Comparison of ENCODE assay signal across 8 cellular contexts in genomic region chr1:223142795-223143759, GRCh38. TPM values are rescaled to one million over a fixed set of nuclear protein-coding genes. Genes with fewer than 3 reads are reported as not detected.
DNase-seq lines count a peak whose midpoint lies in the region; ATAC-seq, FAIRE-seq and TF ChIP-seq lines count a peak whose summit lies in the region.

TLR5 (minus strand) TSS chr1:223143248; CDS start chr1:223113031, 30,217 bp downstream.

- no peaks in the 10 kb centered on the region for H3K9me3 ChIP-seq in mammary epithelial cell (replicated peaks; ENCODE audit: insufficient read depth, low read length)
- H3K9me3 ChIP-seq in keratinocyte (ENCODE audit: control insufficient read depth, low read depth, low read length): no peaks in the 10 kb centered on the region

- FAIRE-seq in keratinocyte (lab: Jason Lieb, UNC): no peak

- H3K9me1 ChIP-seq in keratinocyte (ENCODE audit: control insufficient read depth, extremely low read depth, insufficient read depth, low read length): no peaks in the 10 kb centered on the region

- H3K9ac ChIP-seq in mammary epithelial cell (ENCODE audit: insufficient read depth, low read length): no peak within 1 kb of the TSS
- H3K9ac ChIP-seq in keratinocyte (ENCODE audit: control insufficient read depth, extremely low read depth, insufficient read depth, low read length): peak within 1 kb of the TSS; percentile 49

- no peaks in the 10 kb centered on the region for H3K79me2 ChIP-seq in mammary epithelial cell (ENCODE audit: insufficient read depth, low read length)
- H3K79me2 ChIP-seq in keratinocyte (ENCODE audit: control insufficient read depth, insufficient read depth, low read length): no peaks in the 10 kb centered on the region

- in situ Hi-C loops in mammary epithelial cell (cut with MboI; ENCODE audit: low sequenced_read_pairs in 2 of 2): no loop called here

- H3K4me1 ChIP-seq in mammary epithelial cell (ENCODE audit: insufficient read depth, low read length): peaks cover 4% of the 10 kb centered on the region
- H3K4me1 ChIP-seq in keratinocyte (ENCODE audit: control insufficient read depth, extremely low read depth, insufficient read depth, low read length): peaks cover 6% of the 10 kb centered on the region

- 29% methylated on average over 27 of the region's 65 CpGs for WGBS in mammary epithelial cell (ENCODE audit: low coverage, missing lambda C conversion rate)

- H3K36me3 ChIP-seq in mammary epithelial cell (ENCODE audit: insufficient read depth, low read length) (no peaks in the 10 kb centered on the region), keratinocyte (ENCODE audit: control insufficient read depth in 2 of 2, extremely low read depth in 1 of 2, insufficient read depth in 2 of 2, low read length in 2 of 2) (no peaks in the 10 kb centered on the region)

- BruUV-seq in mammary epithelial cell (replicated peaks; lab: Mats Ljungman, UMichigan): no TSS peak

- H3K27me3 ChIP-seq in mammary epithelial cell (ENCODE audit: insufficient read depth, low read length) (no peaks in the 10 kb centered on the region), keratinocyte (ENCODE audit: control insufficient read depth, extremely low read depth, insufficient read depth, low read length) (no peaks in the 10 kb centered on the region)

- dilution Hi-C loops in mammary epithelial cell (cut with HindIII; ENCODE audit: low sequenced_read_pairs): no loop called here
- dilution Hi-C loops in keratinocyte (cut with MboI; ENCODE audit: extremely low pct_ligation_motif_present, low sequenced_read_pairs): no loop called here

- DNase-seq in A172 (ENCODE audit: low spot score) (peak; percentile 51), NCI-H2107 (lab: John Stamatoyannopoulos, UW) (peak; percentile 57), mammary epithelial cell (peak; percentile 63), keratinocyte (ENCODE audit: low read depth, low spot score) (no peak)
- peak; percentile 80 to 89 for DNase-seq in stimulated activated CD4-positive, alpha-beta T cell treated with anti-CD3 and anti-CD28 coated beads, Interleukin-15, amount 100 ng/mL, for 1 hour (ENCODE audit: low read depth in 1 of 2, low spot score in 1 of 2)

- H2AFZ ChIP-seq in mammary epithelial cell (ENCODE audit: low read depth, low read length): peak within 1 kb of the TSS; percentile 86
- peak within 1 kb of the TSS; percentile 87 for H2AFZ ChIP-seq in keratinocyte (ENCODE audit: control insufficient read depth, low read length)

- intact Hi-C loops in mammary epithelial cell (cut with micrococcal nuclease): loop anchor here (5.0 kb wide), 1 partner anchor 89 kb away; no protein-coding TSS in a partner anchor

- H3K4me3 ChIP-seq in WI38 (ENCODE audit: low read depth, low read length) (peak within 1 kb of the TSS; percentile 63), mammary epithelial cell (replicated peaks in 1 of 3; ENCODE audit: insufficient read depth in 1 of 3, low read depth in 2 of 3, low read length in 3 of 3) (peak within 1 kb of the TSS; percentile 38 to 64 (median 58)), keratinocyte (ENCODE audit: control insufficient read depth in 2 of 3, extremely low read depth in 1 of 3, insufficient read depth in 2 of 3, low read depth in 1 of 3, low read length in 3 of 3) (peak within 1 kb of the TSS; percentile 51 to 65 (median 58))

- CTCF ChIA-PET in mammary epithelial cell (lab: Charles Lee; ENCODE audit: low non-redundant PET): interaction anchor here (0.7 to 0.8 kb wide), 2 partner anchors 10 to 68 kb away, joined by 3 to 4 read pairs; no protein-coding TSS in a partner anchor

- peak within 1 kb of the TSS; percentile 88 for H3K4me2 ChIP-seq in mammary epithelial cell (ENCODE audit: insufficient read depth, low read depth, low read length)
- H3K4me2 ChIP-seq in keratinocyte (ENCODE audit: control insufficient read depth, extremely low read depth, insufficient read depth, low read depth, low read length): peak within 1 kb of the TSS; percentile 77

- no peaks in the 10 kb centered on the region for H4K20me1 ChIP-seq in mammary epithelial cell (ENCODE audit: insufficient read depth, low read length)
- no peaks in the 10 kb centered on the region for H4K20me1 ChIP-seq in keratinocyte (ENCODE audit: control insufficient read depth, extremely low read depth, insufficient read depth, low read length)

- H3K27ac ChIP-seq in mammary epithelial cell (ENCODE audit: insufficient read depth, low read depth, low read length) (no peak within 1 kb of the TSS), keratinocyte (ENCODE audit: control insufficient read depth, insufficient read depth, low read length) (peak within 1 kb of the TSS; percentile 10)

- peak; percentile 69 for TF ChIP-seq CTCF in WI38 (IDR thresholded peaks at IDR 0.05; ENCODE audit: low read depth, low read length)
- TF ChIP-seq CTCF in mammary epithelial cell (conservative IDR thresholded peaks at IDR 0.05 in 1 of 2, IDR thresholded peaks at IDR 0.05 in 1 of 2; ENCODE audit: extremely low read depth in 1 of 2, insufficient read depth in 1 of 2, low read depth in 1 of 2, low read length in 2 of 2): peak; percentile 33 to 76
- TF ChIP-seq CTCF in keratinocyte (optimal IDR thresholded peaks at IDR 0.05 in 1 of 3, IDR thresholded peaks at IDR 0.05 in 1 of 3, conservative IDR thresholded peaks at IDR 0.05 in 1 of 3; ENCODE audit: extremely low read depth in 1 of 3, insufficient read depth in 2 of 3, low read length in 3 of 3): peak; percentile 57 to 92 (median 58)

- ATAC-seq in GM18511 (IDR thresholded peaks at IDR 0.05; ENCODE audit: unreplicated experiment): peak; percentile 88
- ATAC-seq in HG03060 (IDR thresholded peaks at IDR 0.05; ENCODE audit: low read depth, unreplicated experiment): peak; percentile 39

RNA-seq across cellular contexts. Expression of gene TLR5, which starts in this region (rescaled TPM):
- not detected in 2 replicates for total RNA-seq in A172 (2014; rRNA removed; shearing (Covaris generic))
- total RNA-seq in mammary epithelial cell: 1 to 10 TPM; 1.3 to 1.5 TPM
- polyA plus RNA-seq in mammary epithelial cell (1.1 TPM), keratinocyte (0.69 to 3.2 TPM (median 1.3 TPM) in 3 replicates)
- polyA minus RNA-seq in mammary epithelial cell (not detected), keratinocyte (0.30 to 4.1 TPM (median 3.7 TPM) in 3 replicates)
- polyA plus RNA-seq in keratinocyte (2011; ENCODE audit: low read depth): 0.85 TPM
- polyA plus RNA-seq in keratinocyte (2011; cell fraction: cytosol; rRNA removed): 0.65 and 1.1 TPM in 2 replicates
- polyA plus RNA-seq in keratinocyte (2011; cell fraction: nucleus; rRNA removed): 2.8 and 3.9 TPM in 2 replicates
- polyA plus RNA-seq in keratinocyte (2012; ENCODE audit: low replicate concordance): 0.40 and 1.8 TPM in 2 replicates
- polyA minus RNA-seq in keratinocyte (2011; cell fraction: cytosol; rRNA and poly(A)+ RNA removed): 0.38 TPM
- 3.0 and 3.7 TPM in 2 replicates for polyA minus RNA-seq in keratinocyte (2011; cell fraction: nucleus; rRNA and poly(A)+ RNA removed)

Comparison
In these comparisons a context has a peak if more than half of its experiments do, and no peak if none do; other contexts are left out.
1. Peak in DNase-seq in A172; RNA of the gene not detected or under 1 TPM.